In genomic region chr10:28734940-28735759, GRCh38 we compare ENCODE assay signal across 1 cellular context.
TF ChIP-seq lines count a peak whose summit lies in the region.

No MANE protein-coding gene starts in this region.

TF ChIP-seq in HepG2, 621 proteins besides CTCF, POLR2A, EP300 and RAD21 (continued from another document and continues in another):
- TF ChIP-seq ZBTB37 (CRISPR knock-in tag; IDR thresholded peaks at IDR 0.05) (no peak), HNF4G (IDR thresholded peaks at IDR 0.05; ENCODE audit: borderline replicate concordance, low read depth, low read length) (0 out of 2 replicates have a peak, but pooled peaks have one; percentile 36), HNF4G (CRISPR knock-in tag; IDR thresholded peaks at IDR 0.05; ENCODE audit: borderline replicate concordance, low read depth) (no peak), CBX1 (IDR thresholded peaks at IDR 0.05; ENCODE audit: low read depth) (peak; percentile 39), ARID5B (CRISPR knock-in tag; IDR thresholded peaks at IDR 0.05) (peak; percentile 65), MAF1 (CRISPR knock-in tag; IDR thresholded peaks at IDR 0.05; ENCODE audit: borderline replicate concordance) (no peak), IKZF5 (CRISPR knock-in tag; IDR thresholded peaks at IDR 0.05) (peak; percentile 40; the same call in 1 of the 2 replicates), MIXL1 (CRISPR knock-in tag; IDR thresholded peaks at IDR 0.05) (0 out of 2 replicates have a peak, but pooled peaks have one; percentile 21), ZNF770 (CRISPR knock-in tag; IDR thresholded peaks at IDR 0.05) (peak; percentile 98), ZNF101 (CRISPR knock-in tag; IDR thresholded peaks at IDR 0.05; ENCODE audit: borderline replicate concordance, low read depth) (no peak), ZNF547 (CRISPR knock-in tag; IDR thresholded peaks at IDR 0.05) (no peak), TEAD3 (CRISPR knock-in tag; optimal IDR thresholded peaks at IDR 0.05; ENCODE audit: borderline replicate concordance) (peak; percentile 57), ZNF143 (CRISPR knock-in tag; IDR thresholded peaks at IDR 0.05) (no peak), ZBTB39 (CRISPR knock-in tag; IDR thresholded peaks at IDR 0.05) (no peak), ZNF713 (CRISPR knock-in tag; IDR thresholded peaks at IDR 0.05) (no peak), FOXA3 (CRISPR knock-in tag; IDR thresholded peaks at IDR 0.05) (peak; percentile 39; the same call in 1 of the 2 replicates), ZGPAT (CRISPR knock-in tag; IDR thresholded peaks at IDR 0.05) (peak; percentile 55; the same call in 1 of the 2 replicates), RCOR2 (CRISPR knock-in tag; IDR thresholded peaks at IDR 0.05) (peak; percentile 96), BCL3 (CRISPR knock-in tag; IDR thresholded peaks at IDR 0.05) (no peak), JUND (CRISPR knock-in tag; IDR thresholded peaks at IDR 0.05) (peak; percentile 90), LBX2 (CRISPR knock-in tag; IDR thresholded peaks at IDR 0.05; ENCODE audit: borderline replicate concordance) (no peak), MTF1 (CRISPR knock-in tag; IDR thresholded peaks at IDR 0.05) (no peak), YEATS2 (CRISPR knock-in tag; IDR thresholded peaks at IDR 0.05; ENCODE audit: borderline replicate concordance) (peak; percentile 38; the same call in 1 of the 2 replicates), ZNF501 (CRISPR knock-in tag; IDR thresholded peaks at IDR 0.05) (0 out of 2 replicates have a peak, but pooled peaks have one; percentile 41), HDAC1 (CRISPR knock-in tag; IDR thresholded peaks at IDR 0.05) (peak; percentile 57), AGO2 (optimal IDR thresholded peaks at IDR 0.05; ENCODE audit: low read depth, low read length) (no peak), ZFYVE20 (CRISPR knock-in tag; IDR thresholded peaks at IDR 0.05; ENCODE audit: borderline replicate concordance, low read depth) (no peak), BCLAF1 (IDR thresholded peaks at IDR 0.05) (no peak), POGZ (CRISPR knock-in tag; IDR thresholded peaks at IDR 0.05) (peak; percentile 80), NONO (IDR thresholded peaks at IDR 0.05) (no peak), NONO (CRISPR knock-in tag; conservative IDR thresholded peaks at IDR 0.05) (no peak), STAG1 (CRISPR knock-in tag; IDR thresholded peaks at IDR 0.05) (no peak), PLSCR1 (CRISPR knock-in tag; IDR thresholded peaks at IDR 0.05; ENCODE audit: borderline replicate concordance) (no peak), ZNF704 (CRISPR knock-in tag; IDR thresholded peaks at IDR 0.05; ENCODE audit: borderline replicate concordance) (no peak), NFKBIZ (CRISPR knock-in tag; IDR thresholded peaks at IDR 0.05) (no peak), HDAC2 (CRISPR knock-in tag; IDR thresholded peaks at IDR 0.05) (peak; percentile 71; the same call in 1 of the 2 replicates), KDM3A (CRISPR knock-in tag; IDR thresholded peaks at IDR 0.05; ENCODE audit: low read depth) (no peak), TBL1XR1 (IDR thresholded peaks at IDR 0.05; ENCODE audit: borderline replicate concordance, low read length, partially characterized antibody) (peak; percentile 27), TRIM24 (CRISPR knock-in tag; IDR thresholded peaks at IDR 0.05) (no peak), ADNP (CRISPR knock-in tag; IDR thresholded peaks at IDR 0.05) (peak; percentile 97), NFE2L2 (IDR thresholded peaks at IDR 0.05; ENCODE audit: low read length) (peak; percentile 94), PBX3 (CRISPR knock-in tag; IDR thresholded peaks at IDR 0.05; ENCODE audit: borderline replicate concordance) (no peak)
